Comparison of ENCODE assay signal across 1 cellular context in the genomic region with DNA sequence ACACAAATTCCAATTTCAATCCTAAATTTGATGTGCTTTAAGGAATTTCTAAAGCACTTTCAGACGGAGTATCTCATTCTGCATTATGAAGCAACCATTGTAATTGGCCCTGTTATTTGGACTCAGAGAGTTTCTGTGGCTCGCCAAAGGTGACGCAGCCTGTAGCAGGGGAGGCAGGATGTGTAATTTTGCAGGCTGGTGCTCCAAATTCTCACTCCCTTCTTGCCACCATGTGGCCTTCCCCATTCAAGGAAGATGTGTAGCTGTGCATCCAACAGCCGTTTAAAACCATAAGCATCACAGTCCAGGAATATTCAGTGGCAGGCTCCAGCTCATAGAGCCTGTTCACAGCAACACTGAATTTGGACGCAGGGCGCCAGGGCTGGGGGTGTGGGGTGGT.
TF ChIP-seq lines count a peak whose summit lies in the region.

No MANE protein-coding gene starts in this region.

TF ChIP-seq in K562, 482 proteins besides CTCF, POLR2A, EP300 and RAD21:
- TF ChIP-seq ZNF143 (CRISPR knock-in tag; IDR thresholded peaks at IDR 0.05): no peak
- no peak for TF ChIP-seq HMG20B (CRISPR knock-in tag; IDR thresholded peaks at IDR 0.05)
- TF ChIP-seq, protein P1, sequence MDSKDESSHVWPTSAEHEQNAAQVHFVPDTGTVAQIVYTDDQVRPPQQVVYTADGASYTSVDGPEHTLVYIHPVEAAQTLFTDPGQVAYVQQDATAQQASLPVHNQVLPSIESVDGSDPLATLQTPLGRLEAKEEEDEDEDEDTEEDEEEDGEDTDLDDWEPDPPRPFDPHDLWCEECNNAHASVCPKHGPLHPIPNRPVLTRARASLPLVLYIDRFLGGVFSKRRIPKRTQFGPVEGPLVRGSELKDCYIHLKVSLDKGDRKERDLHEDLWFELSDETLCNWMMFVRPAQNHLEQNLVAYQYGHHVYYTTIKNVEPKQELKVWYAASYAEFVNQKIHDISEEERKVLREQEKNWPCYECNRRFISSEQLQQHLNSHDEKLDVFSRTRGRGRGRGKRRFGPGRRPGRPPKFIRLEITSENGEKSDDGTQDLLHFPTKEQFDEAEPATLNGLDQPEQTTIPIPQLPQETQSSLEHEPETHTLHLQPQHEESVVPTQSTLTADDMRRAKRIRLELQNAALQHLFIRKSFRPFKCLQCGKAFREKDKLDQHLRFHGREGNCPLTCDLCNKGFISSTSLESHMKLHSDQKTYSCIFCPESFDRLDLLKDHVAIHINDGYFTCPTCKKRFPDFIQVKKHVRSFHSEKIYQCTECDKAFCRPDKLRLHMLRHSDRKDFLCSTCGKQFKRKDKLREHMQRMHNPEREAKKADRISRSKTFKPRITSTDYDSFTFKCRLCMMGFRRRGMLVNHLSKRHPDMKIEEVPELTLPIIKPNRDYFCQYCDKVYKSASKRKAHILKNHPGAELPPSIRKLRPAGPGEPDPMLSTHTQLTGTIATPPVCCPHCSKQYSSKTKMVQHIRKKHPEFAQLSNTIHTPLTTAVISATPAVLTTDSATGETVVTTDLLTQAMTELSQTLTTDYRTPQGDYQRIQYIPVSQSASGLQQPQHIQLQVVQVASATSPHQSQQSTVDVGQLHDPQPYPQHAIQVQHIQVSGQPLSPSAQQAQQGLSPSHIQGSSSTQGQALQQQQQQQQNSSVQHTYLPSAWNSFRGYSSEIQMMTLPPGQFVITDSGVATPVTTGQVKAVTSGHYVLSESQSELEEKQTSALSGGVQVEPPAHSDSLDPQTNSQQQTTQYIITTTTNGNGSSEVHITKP (IDR thresholded peaks at IDR 0.05; ENCODE audit: partially characterized antibody): no peak
- no peak for TF ChIP-seq ELF2 (CRISPR knock-in tag; IDR thresholded peaks at IDR 0.05)
- TF ChIP-seq IRF9 (tag; IDR thresholded peaks at IDR 0.05): no peak
- TF ChIP-seq PTTG1 (tag; IDR thresholded peaks at IDR 0.05; ENCODE audit: low read depth): no peak
- no peak for TF ChIP-seq MCM5 (IDR thresholded peaks at IDR 0.05; ENCODE audit: low read depth)
- no peak for TF ChIP-seq PPARD (CRISPR knock-in tag; IDR thresholded peaks at IDR 0.05)
- TF ChIP-seq ZNF263 (CRISPR knock-in tag; IDR thresholded peaks at IDR 0.05; ENCODE audit: borderline replicate concordance): no peak
- TF ChIP-seq, protein P2, sequence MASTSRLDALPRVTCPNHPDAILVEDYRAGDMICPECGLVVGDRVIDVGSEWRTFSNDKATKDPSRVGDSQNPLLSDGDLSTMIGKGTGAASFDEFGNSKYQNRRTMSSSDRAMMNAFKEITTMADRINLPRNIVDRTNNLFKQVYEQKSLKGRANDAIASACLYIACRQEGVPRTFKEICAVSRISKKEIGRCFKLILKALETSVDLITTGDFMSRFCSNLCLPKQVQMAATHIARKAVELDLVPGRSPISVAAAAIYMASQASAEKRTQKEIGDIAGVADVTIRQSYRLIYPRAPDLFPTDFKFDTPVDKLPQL (IDR thresholded peaks at IDR 0.05; ENCODE audit: extremely low read depth, insufficient read length): no peak
- no peak for TF ChIP-seq THRAP3 (IDR thresholded peaks at IDR 0.05; ENCODE audit: borderline replicate concordance)
- TF ChIP-seq EGR1 (conservative IDR thresholded peaks at IDR 0.05): no peak
- no peak for TF ChIP-seq MYBL2 (IDR thresholded peaks at IDR 0.05; ENCODE audit: low read depth)
- no peak for TF ChIP-seq MYBL2 (CRISPR knock-in tag; IDR thresholded peaks at IDR 0.05; ENCODE audit: borderline replicate concordance)
- TF ChIP-seq, protein P3, sequence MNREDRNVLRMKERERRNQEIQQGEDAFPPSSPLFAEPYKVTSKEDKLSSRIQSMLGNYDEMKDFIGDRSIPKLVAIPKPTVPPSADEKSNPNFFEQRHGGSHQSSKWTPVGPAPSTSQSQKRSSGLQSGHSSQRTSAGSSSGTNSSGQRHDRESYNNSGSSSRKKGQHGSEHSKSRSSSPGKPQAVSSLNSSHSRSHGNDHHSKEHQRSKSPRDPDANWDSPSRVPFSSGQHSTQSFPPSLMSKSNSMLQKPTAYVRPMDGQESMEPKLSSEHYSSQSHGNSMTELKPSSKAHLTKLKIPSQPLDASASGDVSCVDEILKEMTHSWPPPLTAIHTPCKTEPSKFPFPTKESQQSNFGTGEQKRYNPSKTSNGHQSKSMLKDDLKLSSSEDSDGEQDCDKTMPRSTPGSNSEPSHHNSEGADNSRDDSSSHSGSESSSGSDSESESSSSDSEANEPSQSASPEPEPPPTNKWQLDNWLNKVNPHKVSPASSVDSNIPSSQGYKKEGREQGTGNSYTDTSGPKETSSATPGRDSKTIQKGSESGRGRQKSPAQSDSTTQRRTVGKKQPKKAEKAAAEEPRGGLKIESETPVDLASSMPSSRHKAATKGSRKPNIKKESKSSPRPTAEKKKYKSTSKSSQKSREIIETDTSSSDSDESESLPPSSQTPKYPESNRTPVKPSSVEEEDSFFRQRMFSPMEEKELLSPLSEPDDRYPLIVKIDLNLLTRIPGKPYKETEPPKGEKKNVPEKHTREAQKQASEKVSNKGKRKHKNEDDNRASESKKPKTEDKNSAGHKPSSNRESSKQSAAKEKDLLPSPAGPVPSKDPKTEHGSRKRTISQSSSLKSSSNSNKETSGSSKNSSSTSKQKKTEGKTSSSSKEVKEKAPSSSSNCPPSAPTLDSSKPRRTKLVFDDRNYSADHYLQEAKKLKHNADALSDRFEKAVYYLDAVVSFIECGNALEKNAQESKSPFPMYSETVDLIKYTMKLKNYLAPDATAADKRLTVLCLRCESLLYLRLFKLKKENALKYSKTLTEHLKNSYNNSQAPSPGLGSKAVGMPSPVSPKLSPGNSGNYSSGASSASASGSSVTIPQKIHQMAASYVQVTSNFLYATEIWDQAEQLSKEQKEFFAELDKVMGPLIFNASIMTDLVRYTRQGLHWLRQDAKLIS (CRISPR knock-in tag; IDR thresholded peaks at IDR 0.05): no peak
- TF ChIP-seq RERE (CRISPR knock-in tag; IDR thresholded peaks at IDR 0.05; ENCODE audit: borderline replicate concordance): no peak
- no peak for TF ChIP-seq POLR3A (IDR thresholded peaks at IDR 0.05; ENCODE audit: borderline replicate concordance, extremely low read depth, insufficient read depth, insufficient read length)
- TF ChIP-seq MAZ (CRISPR knock-in tag; conservative IDR thresholded peaks at IDR 0.05 in 1 of 2, IDR thresholded peaks at IDR 0.05 in 1 of 2): no peak
- TF ChIP-seq SRSF1 (IDR thresholded peaks at IDR 0.05; ENCODE audit: low read depth, low read length): no peak
- TF ChIP-seq POLR2AphosphoS5 (IDR thresholded peaks at IDR 0.05; ENCODE audit: control insufficient read depth, insufficient read depth, low read depth, low read length): no peak
- TF ChIP-seq, protein P4, sequence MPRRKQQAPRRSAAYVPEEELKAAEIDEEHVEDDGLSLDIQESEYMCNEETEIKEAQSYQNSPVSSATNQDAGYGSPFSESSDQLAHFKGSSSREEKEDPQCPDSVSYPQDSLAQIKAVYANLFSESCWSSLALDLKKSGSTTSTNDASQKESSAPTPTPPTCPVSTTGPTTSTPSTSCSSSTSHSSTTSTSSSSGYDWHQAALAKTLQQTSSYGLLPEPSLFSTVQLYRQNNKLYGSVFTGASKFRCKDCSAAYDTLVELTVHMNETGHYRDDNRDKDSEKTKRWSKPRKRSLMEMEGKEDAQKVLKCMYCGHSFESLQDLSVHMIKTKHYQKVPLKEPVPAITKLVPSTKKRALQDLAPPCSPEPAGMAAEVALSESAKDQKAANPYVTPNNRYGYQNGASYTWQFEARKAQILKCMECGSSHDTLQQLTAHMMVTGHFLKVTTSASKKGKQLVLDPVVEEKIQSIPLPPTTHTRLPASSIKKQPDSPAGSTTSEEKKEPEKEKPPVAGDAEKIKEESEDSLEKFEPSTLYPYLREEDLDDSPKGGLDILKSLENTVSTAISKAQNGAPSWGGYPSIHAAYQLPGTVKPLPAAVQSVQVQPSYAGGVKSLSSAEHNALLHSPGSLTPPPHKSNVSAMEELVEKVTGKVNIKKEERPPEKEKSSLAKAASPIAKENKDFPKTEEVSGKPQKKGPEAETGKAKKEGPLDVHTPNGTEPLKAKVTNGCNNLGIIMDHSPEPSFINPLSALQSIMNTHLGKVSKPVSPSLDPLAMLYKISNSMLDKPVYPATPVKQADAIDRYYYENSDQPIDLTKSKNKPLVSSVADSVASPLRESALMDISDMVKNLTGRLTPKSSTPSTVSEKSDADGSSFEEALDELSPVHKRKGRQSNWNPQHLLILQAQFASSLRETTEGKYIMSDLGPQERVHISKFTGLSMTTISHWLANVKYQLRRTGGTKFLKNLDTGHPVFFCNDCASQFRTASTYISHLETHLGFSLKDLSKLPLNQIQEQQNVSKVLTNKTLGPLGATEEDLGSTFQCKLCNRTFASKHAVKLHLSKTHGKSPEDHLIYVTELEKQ (CRISPR knock-in tag; IDR thresholded peaks at IDR 0.05): no peak
